ENCODE assay signal across 3 cellular contexts in the genomic region with DNA sequence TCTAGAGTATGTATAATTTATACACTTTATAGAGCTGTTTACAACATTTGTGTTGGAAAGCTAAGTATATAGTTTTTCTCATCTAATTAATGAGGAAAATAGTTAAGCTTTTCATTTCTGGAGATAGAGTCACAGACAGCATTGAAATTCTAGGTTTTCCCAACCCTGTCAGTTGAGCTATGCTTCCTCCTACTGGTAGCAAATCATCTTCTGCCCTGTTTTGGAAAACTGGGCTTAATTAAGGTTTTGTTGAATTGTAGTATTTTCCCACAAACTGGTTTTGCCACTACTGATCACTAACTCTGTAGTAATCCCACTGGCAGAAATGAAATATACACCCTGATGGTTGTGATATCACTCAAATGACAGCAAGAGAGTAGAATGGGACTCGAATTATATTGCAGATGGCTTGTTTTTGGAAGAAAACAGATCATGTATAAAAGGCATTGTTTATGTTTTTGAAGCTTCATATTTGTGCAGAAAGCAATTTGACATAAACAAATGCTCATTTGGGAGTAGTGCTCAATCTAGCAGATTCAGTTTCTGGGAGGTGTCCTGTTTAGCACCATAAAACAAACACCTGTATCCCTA.
TF ChIP-seq lines count a peak whose summit lies in the region.

No MANE protein-coding gene starts in this region.

TF ChIP-seq in K562, 482 proteins besides CTCF, POLR2A, EP300 and RAD21:
- TF ChIP-seq POLR3A (IDR thresholded peaks at IDR 0.05; ENCODE audit: borderline replicate concordance, extremely low read depth, insufficient read depth, insufficient read length) (no peak), ZC3H11A (IDR thresholded peaks at IDR 0.05; ENCODE audit: low read depth, low read length) (no peak), COPS2 (conservative IDR thresholded peaks at IDR 0.05) (no peak), NCOA6 (IDR thresholded peaks at IDR 0.05) (no peak), ETV1 (tag; conservative IDR thresholded peaks at IDR 0.05; ENCODE audit: low read depth) (no peak), SMARCA5 (IDR thresholded peaks at IDR 0.05) (no peak), POU5F1 (IDR thresholded peaks at IDR 0.05; ENCODE audit: borderline replicate concordance, low read depth, low read length, partially characterized antibody) (no peak), BCL6 (CRISPR knock-in tag; IDR thresholded peaks at IDR 0.05) (no peak), E2F3 (CRISPR knock-in tag; IDR thresholded peaks at IDR 0.05) (no peak), CBX5 (IDR thresholded peaks at IDR 0.05; ENCODE audit: borderline replicate concordance, low read depth) (no peak)
TF ChIP-seq in K562: peak in this region for 0.

TF ChIP-seq in HepG2, 621 proteins besides CTCF, POLR2A, EP300 and RAD21:
- TF ChIP-seq ZFP82 (CRISPR knock-in tag; IDR thresholded peaks at IDR 0.05; ENCODE audit: borderline replicate concordance) (no peak), SMYD3 (CRISPR knock-in tag; IDR thresholded peaks at IDR 0.05) (no peak), FIP1L1 (IDR thresholded peaks at IDR 0.05; ENCODE audit: borderline replicate concordance, insufficient read depth, low read depth, low read length) (no peak), ZNF569 (CRISPR knock-in tag; IDR thresholded peaks at IDR 0.05; ENCODE audit: borderline replicate concordance) (no peak), STAG1 (CRISPR knock-in tag; IDR thresholded peaks at IDR 0.05) (peak; percentile 77)

TF ChIP-seq in WTC11, 78 proteins besides CTCF, POLR2A, EP300 and RAD21:
- TF ChIP-seq, protein P1, sequence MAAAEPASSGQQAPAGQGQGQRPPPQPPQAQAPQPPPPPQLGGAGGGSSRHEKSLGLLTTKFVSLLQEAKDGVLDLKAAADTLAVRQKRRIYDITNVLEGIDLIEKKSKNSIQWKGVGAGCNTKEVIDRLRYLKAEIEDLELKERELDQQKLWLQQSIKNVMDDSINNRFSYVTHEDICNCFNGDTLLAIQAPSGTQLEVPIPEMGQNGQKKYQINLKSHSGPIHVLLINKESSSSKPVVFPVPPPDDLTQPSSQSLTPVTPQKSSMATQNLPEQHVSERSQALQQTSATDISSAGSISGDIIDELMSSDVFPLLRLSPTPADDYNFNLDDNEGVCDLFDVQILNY (CRISPR knock-in tag; IDR thresholded peaks at IDR 0.05), result no peak
- TF ChIP-seq ESRRA (CRISPR knock-in tag; IDR thresholded peaks at IDR 0.05; ENCODE audit: borderline replicate concordance) (no peak), SMAD3 (CRISPR knock-in tag; IDR thresholded peaks at IDR 0.05; ENCODE audit: borderline replicate concordance) (no peak), NFE2L1 (CRISPR knock-in tag; IDR thresholded peaks at IDR 0.05) (no peak), SOX15 (CRISPR knock-in tag; IDR thresholded peaks at IDR 0.05) (no peak), GTF2I (CRISPR knock-in tag; conservative IDR thresholded peaks at IDR 0.05) (no peak)
- TF ChIP-seq, protein P2, sequence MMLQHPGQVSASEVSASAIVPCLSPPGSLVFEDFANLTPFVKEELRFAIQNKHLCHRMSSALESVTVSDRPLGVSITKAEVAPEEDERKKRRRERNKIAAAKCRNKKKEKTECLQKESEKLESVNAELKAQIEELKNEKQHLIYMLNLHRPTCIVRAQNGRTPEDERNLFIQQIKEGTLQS (CRISPR knock-in tag; conservative IDR thresholded peaks at IDR 0.05), result no peak
- TF ChIP-seq, protein P3, sequence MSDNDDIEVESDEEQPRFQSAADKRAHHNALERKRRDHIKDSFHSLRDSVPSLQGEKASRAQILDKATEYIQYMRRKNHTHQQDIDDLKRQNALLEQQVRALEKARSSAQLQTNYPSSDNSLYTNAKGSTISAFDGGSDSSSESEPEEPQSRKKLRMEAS (CRISPR knock-in tag; IDR thresholded peaks at IDR 0.05), result no peak
- TF ChIP-seq, protein P4, sequence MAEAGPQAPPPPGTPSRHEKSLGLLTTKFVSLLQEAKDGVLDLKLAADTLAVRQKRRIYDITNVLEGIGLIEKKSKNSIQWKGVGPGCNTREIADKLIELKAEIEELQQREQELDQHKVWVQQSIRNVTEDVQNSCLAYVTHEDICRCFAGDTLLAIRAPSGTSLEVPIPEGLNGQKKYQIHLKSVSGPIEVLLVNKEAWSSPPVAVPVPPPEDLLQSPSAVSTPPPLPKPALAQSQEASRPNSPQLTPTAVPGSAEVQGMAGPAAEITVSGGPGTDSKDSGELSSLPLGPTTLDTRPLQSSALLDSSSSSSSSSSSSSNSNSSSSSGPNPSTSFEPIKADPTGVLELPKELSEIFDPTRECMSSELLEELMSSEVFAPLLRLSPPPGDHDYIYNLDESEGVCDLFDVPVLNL (CRISPR knock-in tag; IDR thresholded peaks at IDR 0.05; ENCODE audit: borderline replicate concordance, low read depth), result no peak
- TF ChIP-seq, protein P5, sequence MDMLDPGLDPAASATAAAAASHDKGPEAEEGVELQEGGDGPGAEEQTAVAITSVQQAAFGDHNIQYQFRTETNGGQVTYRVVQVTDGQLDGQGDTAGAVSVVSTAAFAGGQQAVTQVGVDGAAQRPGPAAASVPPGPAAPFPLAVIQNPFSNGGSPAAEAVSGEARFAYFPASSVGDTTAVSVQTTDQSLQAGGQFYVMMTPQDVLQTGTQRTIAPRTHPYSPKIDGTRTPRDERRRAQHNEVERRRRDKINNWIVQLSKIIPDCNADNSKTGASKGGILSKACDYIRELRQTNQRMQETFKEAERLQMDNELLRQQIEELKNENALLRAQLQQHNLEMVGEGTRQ (CRISPR knock-in tag; IDR thresholded peaks at IDR 0.05), result no peak
- TF ChIP-seq, protein P6, sequence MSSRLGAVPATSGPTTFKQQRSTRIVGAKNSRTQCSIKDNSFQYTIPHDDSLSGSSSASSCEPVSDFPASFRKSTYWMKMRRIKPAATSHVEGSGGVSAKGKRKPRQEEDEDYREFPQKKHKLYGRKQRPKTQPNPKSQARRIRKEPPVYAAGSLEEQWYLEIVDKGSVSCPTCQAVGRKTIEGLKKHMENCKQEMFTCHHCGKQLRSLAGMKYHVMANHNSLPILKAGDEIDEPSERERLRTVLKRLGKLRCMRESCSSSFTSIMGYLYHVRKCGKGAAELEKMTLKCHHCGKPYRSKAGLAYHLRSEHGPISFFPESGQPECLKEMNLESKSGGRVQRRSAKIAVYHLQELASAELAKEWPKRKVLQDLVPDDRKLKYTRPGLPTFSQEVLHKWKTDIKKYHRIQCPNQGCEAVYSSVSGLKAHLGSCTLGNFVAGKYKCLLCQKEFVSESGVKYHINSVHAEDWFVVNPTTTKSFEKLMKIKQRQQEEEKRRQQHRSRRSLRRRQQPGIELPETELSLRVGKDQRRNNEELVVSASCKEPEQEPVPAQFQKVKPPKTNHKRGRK (CRISPR knock-in tag; IDR thresholded peaks at IDR 0.05; ENCODE audit: borderline replicate concordance), result no peak
